ENCODE assay signal across 18 cellular contexts in the genomic region with DNA sequence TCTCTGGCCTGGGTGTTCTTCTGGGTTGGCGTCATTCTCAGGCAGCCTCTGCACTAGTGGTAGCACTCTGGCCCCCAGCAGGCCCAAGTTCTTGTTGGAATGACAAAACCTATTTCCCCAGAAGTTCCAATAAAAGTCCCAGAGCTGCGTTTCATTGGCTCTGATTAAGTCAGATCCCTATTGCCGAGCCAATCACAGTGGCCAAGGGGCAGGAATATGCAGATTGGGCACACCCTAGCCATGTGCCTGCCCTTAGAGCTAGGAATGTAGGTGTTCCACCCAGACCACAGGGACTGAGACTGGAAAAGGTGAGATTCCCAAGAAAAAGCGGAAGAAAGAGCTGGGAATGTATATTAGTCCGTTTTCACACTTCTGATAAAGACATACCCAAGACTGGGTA.
"Had no signal": no experiment of that assay in that cellular context is flagged by ENCODE, and none has a peak within 500 bp of the region (broad histone marks: within the 10 kb centered on the region; RNA-seq: fewer than 3 reads in every experiment).

No MANE protein-coding gene starts in this region.

- H3K9me3 Mint-ChIP-seq: activated CD4-positive, alpha-beta T cell treated with anti-CD3 and anti-CD28 coated beads, Interleukin-2, amount 10 ng/mL, durations not matched to agents 24 days and 14 days had no signal

- H3K4me1 Mint-ChIP-seq: nephron had no signal

- H3K27ac ChIP-seq: brain microvascular endothelial cell, coronary artery, gastroesophageal sphincter, heart left ventricle, tibial artery had no signal

- H3K27me3 ChIP-seq: brain microvascular endothelial cell, gastroesophageal sphincter, heart left ventricle, tibial artery had no signal

- H3K4me3 Mint-ChIP-seq: activated CD4-positive, alpha-beta T cell treated with anti-CD3 and anti-CD28 coated beads, Interleukin-2, amount 10 ng/mL, durations not matched to agents 24 days and 14 days; nephron; T-helper 2 cell treated with Interferon-gamma antibody and Interleukin-4, amounts not matched to agents 5 μg/mL and 100 μg/mL, for 36 hours had no signal

- H3K4me3 ChIP-seq: coronary artery, gastroesophageal sphincter, heart left ventricle, tibial artery had no signal

- H3K4me1 ChIP-seq: gastroesophageal sphincter, heart left ventricle, tibial artery had no signal

- H3K27me3 Mint-ChIP-seq: activated CD4-positive, alpha-beta T cell treated with anti-CD3 and anti-CD28 coated beads, Interleukin-2, amount 10 ng/mL, durations not matched to agents 24 days and 14 days had no signal

- ATAC-seq: esophagus mucosa; gastroesophageal sphincter; heart left ventricle; left cardiac atrium; stimulated activated naive CD8-positive, alpha-beta T cell treated with anti-CD3 and anti-CD28 coated beads, Interleukin-15, Interleukin-2, amounts not matched to agents 100 U/mL and 50 U/mL, for 24 hours had no signal

- DNase-seq: activated CD4-positive, alpha-beta T cell treated with anti-CD3 and anti-CD28 coated beads, Interleukin-2, amount 10 ng/mL, durations not matched to agents 24 days and 14 days; activated CD8-positive, alpha-beta memory T cell treated with anti-CD3 and anti-CD28 coated beads, Interleukin-2, amount 50 U/mL, for 48 hours; activated effector memory CD4-positive, alpha-beta T cell treated with anti-CD3 and anti-CD28 coated beads, Interleukin-2, amount 50 U/mL, for 16 hours; activated naive CD4-positive, alpha-beta T cell treated with anti-CD3 and anti-CD28 coated beads, Interleukin-2, amount 50 U/mL, for 16 hours; activated T-cell treated with anti-CD3 and anti-CD28 coated beads, Interleukin-2, amount 50 U/mL, for 48 hours; aorta; brain microvascular endothelial cell; central memory CD4-positive, alpha-beta T cell; heart left ventricle; left cardiac atrium; stimulated activated naive CD8-positive, alpha-beta T cell treated with anti-CD3 and anti-CD28 coated beads, Interleukin-15, Interleukin-2, amounts not matched to agents 100 U/mL and 50 U/mL, for 24 hours; substantia nigra; tibial artery had no signal

- H3K27ac Mint-ChIP-seq: activated CD4-positive, alpha-beta T cell treated with anti-CD3 and anti-CD28 coated beads, Interleukin-2, amount 10 ng/mL, durations not matched to agents 24 days and 14 days; nephron; T-helper 2 cell treated with Interferon-gamma antibody and Interleukin-4, amounts not matched to agents 5 μg/mL and 100 μg/mL, for 36 hours had no signal
